Comparison of ENCODE assay signal across 15 cellular contexts in the genomic region with DNA sequence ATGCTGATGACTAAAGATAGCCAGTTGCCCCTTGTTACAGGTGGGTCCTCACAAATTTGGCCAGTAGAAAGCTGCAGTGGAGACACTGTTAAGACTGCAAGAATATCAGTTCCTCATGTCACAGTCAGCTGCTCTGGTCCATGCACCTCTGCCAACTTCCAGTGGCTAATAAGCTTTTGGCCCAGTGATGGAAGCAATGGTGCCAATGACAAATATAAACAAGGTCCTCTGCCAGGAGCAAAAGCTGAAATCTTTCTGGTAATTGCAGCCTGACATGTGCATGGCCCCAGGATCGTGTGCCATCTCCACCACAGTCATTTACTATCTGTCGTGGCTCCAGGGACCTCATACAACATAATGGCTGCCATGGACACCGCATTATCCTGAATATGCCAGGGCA.
"Had no signal": no experiment of that assay in that cellular context is flagged by ENCODE, and none has a peak within 500 bp of the region (broad histone marks: within the 10 kb centered on the region; RNA-seq: fewer than 3 reads in every experiment).

No MANE protein-coding gene starts in this region.

- DNase-seq: activated CD4-positive, alpha-beta memory T cell treated with anti-CD3 and anti-CD28 coated beads, Interleukin-2, amount 10 ng/mL, durations not matched to agents 7 days and 5 days; activated CD4-positive, alpha-beta T cell treated with anti-CD3 and anti-CD28 coated beads for 48 hours; activated CD4-positive, CD25-positive, alpha-beta regulatory T cell; activated CD8-positive, alpha-beta memory T cell treated with anti-CD3 and anti-CD28 coated beads, Interleukin-2, amount 10 ng/mL, durations not matched to agents 7 days and 5 days; activated naive CD4-positive, alpha-beta T cell treated with Interleukin-2 at 50 U/mL for 16 hours; activated T-cell treated with anti-CD3 and anti-CD28 coated beads, Interleukin-2, amount 50 U/mL, for 1 hour; central memory CD4-positive, alpha-beta T cell; erythroblast; lower lobe of right lung; natural killer cell; ovary; stimulated activated CD4-positive, alpha-beta T cell treated with anti-CD3 and anti-CD28 coated beads, Interleukin-4, amount 100 ng/mL, for 4 hours; T1000; testis; upper lobe of left lung had no signal
